In the genomic region with DNA sequence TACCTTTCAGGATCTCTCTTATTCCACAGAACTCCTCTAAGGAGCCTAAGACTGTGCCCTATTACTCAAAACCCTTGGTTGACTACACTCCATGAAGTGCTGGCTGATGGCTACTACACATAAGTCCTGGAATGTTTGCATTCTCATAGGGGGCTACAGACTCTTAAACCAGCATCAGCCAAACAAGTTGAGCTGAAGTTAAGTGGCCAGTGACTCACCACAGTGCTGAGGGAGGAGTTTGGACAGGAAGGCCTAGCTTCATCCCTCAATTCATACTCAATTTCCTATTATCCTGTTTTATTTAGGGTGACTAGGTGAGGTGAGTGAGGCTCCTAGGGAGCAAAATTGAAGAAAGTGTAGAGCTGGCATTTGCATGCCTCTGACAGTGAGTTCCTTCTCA, we compare ENCODE assay signal across 20 cellular contexts.
"Had no signal": no experiment of that assay in that cellular context is flagged by ENCODE, and none has a peak within 500 bp of the region (broad histone marks: within the 10 kb centered on the region; RNA-seq: fewer than 3 reads in every experiment).

No MANE protein-coding gene starts in this region.

- H3K4me3 ChIP-seq: adrenal gland, ascending aorta, heart right ventricle, ovary, prostate gland, right atrium auricular region, spleen, upper lobe of right lung had no signal

- H3K4me1 ChIP-seq: adrenal gland, ascending aorta, heart right ventricle, prostate gland, right atrium auricular region, upper lobe of right lung had no signal

- DNase-seq: activated CD4-positive, alpha-beta T cell treated with anti-CD3 and anti-CD28 coated beads for 1 hour; activated naive CD4-positive, alpha-beta T cell; activated T-cell treated with anti-CD3 and anti-CD28 coated beads, Interleukin-2, amount 50 U/mL, for 4 hours; adrenal gland; brain microvascular endothelial cell; heart right ventricle; kidney; left ventricle myocardium superior; mesenchymal stem cell; ovary; spleen; stimulated activated CD4-positive, alpha-beta T cell treated with anti-CD3 and anti-CD28 coated beads, Interleukin-4, amount 100 ng/mL, for 1 hour; stimulated activated naive CD8-positive, alpha-beta T cell treated with anti-CD3 and anti-CD28 coated beads, Interleukin-15, Interleukin-2, amounts not matched to agents 100 U/mL and 50 U/mL, for 24 hours; T-helper 1 cell; upper lobe of right lung had no signal

- H3K27ac ChIP-seq: adrenal gland, ascending aorta, brain microvascular endothelial cell, epithelial cell of prostate, heart right ventricle, neutrophil, ovary, prostate gland, right atrium auricular region, spleen, upper lobe of right lung had no signal

- H3K9me3 ChIP-seq: adrenal gland, ascending aorta, heart right ventricle, neutrophil, ovary, prostate gland, right atrium auricular region, spleen, upper lobe of right lung had no signal

- H3K27me3 ChIP-seq: adrenal gland, ascending aorta, brain microvascular endothelial cell, neutrophil, ovary, right atrium auricular region, spleen, upper lobe of right lung had no signal

- H3K36me3 ChIP-seq: adrenal gland, ascending aorta, brain microvascular endothelial cell, heart right ventricle, neutrophil, ovary, prostate gland, right atrium auricular region, spleen, upper lobe of right lung had no signal

- ATAC-seq: activated T-cell treated with anti-CD3 and anti-CD28 coated beads, Interleukin-2, amount 50 U/mL, for 4 hours; heart right ventricle; left ventricle myocardium superior; stimulated activated naive CD8-positive, alpha-beta T cell treated with anti-CD3 and anti-CD28 coated beads, Interleukin-15, Interleukin-2, amounts not matched to agents 100 U/mL and 50 U/mL, for 24 hours; upper lobe of right lung had no signal
